Comparison of ENCODE assay signal across 28 cellular contexts in genomic region chr16:86529160-86529559, GRCh38. TPM values are rescaled to one million over a fixed set of nuclear protein-coding genes. Genes with fewer than 3 reads are reported as not detected.
DNase-seq lines count a peak whose midpoint lies in the region; ATAC-seq, FAIRE-seq and TF ChIP-seq lines count a peak whose summit lies in the region.
"Had no signal": no experiment of that assay in that cellular context is flagged by ENCODE, and none has a peak within 500 bp of the region (broad histone marks: within the 10 kb centered on the region; RNA-seq: fewer than 3 reads in every experiment).

No MANE protein-coding gene starts in this region.

- H3K9ac ChIP-seq in kidney (ENCODE audit: low read length in 2 of 2): no peak overlapping the region
- H3K9ac ChIP-seq: BLaER1 had no signal

- no peak overlapping the region for H3K4me3 ChIP-seq in adrenal gland
- no peak overlapping the region for H3K4me3 ChIP-seq in kidney (ENCODE audit: low read length in 2 of 2)
- H3K4me3 ChIP-seq: A549, BLaER1, HAP-1, ovary, upper lobe of left lung had no signal

- no peak overlapping the region for H3K4me3 Mint-ChIP-seq in HFFc6
- H3K4me3 Mint-ChIP-seq: activated CD4-positive, alpha-beta T cell treated with anti-CD3 and anti-CD28 coated beads, Interleukin-2, amount 10 ng/mL, durations not matched to agents 7 days and 5 days; activated CD8-positive, alpha-beta memory T cell treated with anti-CD3 and anti-CD28 coated beads, Interleukin-2, amount 10 ng/mL, durations not matched to agents 7 days and 5 days; activated T-helper 1 cell treated with anti-CD3 and anti-CD28 coated beads, Interleukin-12 subunit alpha, Interleukin-12 subunit beta, Interleukin-2, Interleukin-4 antibody, amounts not matched to agents 30 ng/mL and 10 ng/mL and 1 ng/mL, durations not matched to agents 14 hours and 24 hours and 36 hours; naive thymus-derived CD4-positive, alpha-beta T cell had no signal

- peaks cover 24% of the 10 kb centered on the region for H3K36me3 Mint-ChIP-seq in HFFc6 (ENCODE audit: low read depth)

- no peak overlapping the region for H3K27ac Mint-ChIP-seq in HFFc6
- H3K27ac Mint-ChIP-seq: activated CD4-positive, alpha-beta T cell treated with anti-CD3 and anti-CD28 coated beads, Interleukin-2, amount 10 ng/mL, durations not matched to agents 7 days and 5 days; activated CD8-positive, alpha-beta memory T cell treated with anti-CD3 and anti-CD28 coated beads, Interleukin-2, amount 10 ng/mL, durations not matched to agents 7 days and 5 days; activated T-helper 1 cell treated with anti-CD3 and anti-CD28 coated beads, Interleukin-12 subunit alpha, Interleukin-12 subunit beta, Interleukin-2, Interleukin-4 antibody, amounts not matched to agents 30 ng/mL and 10 ng/mL and 1 ng/mL, durations not matched to agents 14 hours and 24 hours and 36 hours; naive thymus-derived CD4-positive, alpha-beta T cell had no signal

- peaks cover 0 to 23% of the 10 kb centered on the region in 2 donors for H3K4me1 ChIP-seq in adrenal gland (replicated peaks in 1 of 2)
- no peaks in the 10 kb centered on the region for H3K4me1 ChIP-seq in kidney (ENCODE audit: control insufficient read depth in 1 of 2, insufficient read depth in 1 of 2, low read depth in 1 of 2, low read length in 2 of 2)
- H3K4me1 ChIP-seq: A549, Caco-2, HAP-1, upper lobe of left lung had no signal

- TF ChIP-seq POLR2A in adrenal gland (IDR thresholded peaks at IDR 0.05): no peak

- intact Hi-C loops in adrenal gland (cut with DNase I): no loop called here
- intact Hi-C loops in kidney (cut with DNase I): no loop called here

- WGBS in adrenal gland, 4 donors: 62 to 68% (median 65%) methylated on average over 8 of the region's 8 CpGs

- H3K9me3 Mint-ChIP-seq in HFFc6: peaks cover 6% of the 10 kb centered on the region
- H3K9me3 Mint-ChIP-seq: activated CD4-positive, alpha-beta T cell treated with anti-CD3 and anti-CD28 coated beads, Interleukin-2, amount 10 ng/mL, durations not matched to agents 7 days and 5 days; activated T-helper 1 cell treated with anti-CD3 and anti-CD28 coated beads, Interleukin-12 subunit alpha, Interleukin-12 subunit beta, Interleukin-2, Interleukin-4 antibody, amounts not matched to agents 30 ng/mL and 10 ng/mL and 1 ng/mL, durations not matched to agents 14 hours and 24 hours and 36 hours had no signal

- no peak for FAIRE-seq in kidney (lab: Jason Lieb, UNC)
- FAIRE-seq: A549 had no signal

- H3K27me3 ChIP-seq in adrenal gland: no peaks in the 10 kb centered on the region
- H3K27me3 ChIP-seq: BLaER1, ovary, upper lobe of left lung had no signal

- H3K9me3 ChIP-seq in adrenal gland (replicated peaks in 1 of 3) (no peaks in the 10 kb centered on the region), kidney (ENCODE audit: control insufficient read depth in 1 of 2, low read length in 2 of 2) (no peaks in the 10 kb centered on the region)
- H3K9me3 ChIP-seq: BLaER1, Caco-2, HAP-1, ovary, upper lobe of left lung had no signal

- peaks cover 9% of the 10 kb centered on the region for H3K27me3 Mint-ChIP-seq in HFFc6 (ENCODE audit: insufficient read depth)
- H3K27me3 Mint-ChIP-seq: activated CD4-positive, alpha-beta T cell treated with anti-CD3 and anti-CD28 coated beads, Interleukin-2, amount 10 ng/mL, durations not matched to agents 7 days and 5 days; activated CD8-positive, alpha-beta memory T cell treated with anti-CD3 and anti-CD28 coated beads, Interleukin-2, amount 10 ng/mL, durations not matched to agents 7 days and 5 days; naive thymus-derived CD4-positive, alpha-beta T cell had no signal

- H3K36me3 ChIP-seq in adrenal gland (replicated peaks in 1 of 2): no peaks in the 10 kb centered on the region
- no peaks in the 10 kb centered on the region for H3K36me3 ChIP-seq in kidney (ENCODE audit: control insufficient read depth in 1 of 2, insufficient read depth in 2 of 2, low read length in 2 of 2)
- H3K36me3 ChIP-seq: HAP-1, ovary had no signal

- ATAC-seq in GM18519 (IDR thresholded peaks at IDR 0.05; ENCODE audit: low FRiP score, unreplicated experiment) (no peak), GM21381 (IDR thresholded peaks at IDR 0.05; ENCODE audit: unreplicated experiment) (no peak), GM21717 (IDR thresholded peaks at IDR 0.05; ENCODE audit: unreplicated experiment) (no peak)
- ATAC-seq: A549; activated CD8-positive, alpha-beta memory T cell treated with anti-CD3 and anti-CD28 coated beads, Interleukin-2, amount 10 ng/mL, durations not matched to agents 7 days and 5 days; left cardiac atrium; naive thymus-derived CD4-positive, alpha-beta T cell; right cardiac atrium had no signal

- H3K27ac ChIP-seq in adrenal gland (no peak overlapping the region), kidney (ENCODE audit: low read depth in 2 of 2, low read length in 2 of 2) (no peak overlapping the region)
- H3K27ac ChIP-seq: A549, BLaER1, upper lobe of left lung had no signal

- H3K4me1 Mint-ChIP-seq in HFFc6 (ENCODE audit: low read depth): peaks cover 21% of the 10 kb centered on the region
- H3K4me1 Mint-ChIP-seq: activated CD4-positive, alpha-beta T cell treated with anti-CD3 and anti-CD28 coated beads, Interleukin-2, amount 10 ng/mL, durations not matched to agents 7 days and 5 days; activated CD8-positive, alpha-beta memory T cell treated with anti-CD3 and anti-CD28 coated beads, Interleukin-2, amount 10 ng/mL, durations not matched to agents 7 days and 5 days; naive thymus-derived CD4-positive, alpha-beta T cell had no signal

- DNase-seq in A172 (ENCODE audit: low spot score): peak; percentile 81
- peak; percentile 50 for DNase-seq in HFFc6
- peak in 6 of 7 donors; percentile 60 to 81 (median 73) for DNase-seq in adrenal gland
- peak; percentile 26 for DNase-seq in kidney
- DNase-seq in kidney tubule cell (ENCODE audit: low spot score): no peak
- DNase-seq: activated CD4-positive, alpha-beta T cell treated with anti-CD3 and anti-CD28 coated beads, Interleukin-2, amount 10 ng/mL, durations not matched to agents 7 days and 5 days; activated CD8-positive, alpha-beta memory T cell treated with anti-CD3 and anti-CD28 coated beads, Interleukin-2, amount 10 ng/mL, durations not matched to agents 7 days and 5 days; Caco-2; Karpas-422; left cardiac atrium; naive thymus-derived CD4-positive, alpha-beta T cell; NCI-H1092 treated with DMSO at 0.1 percent for 48 hours; NCI-H2029; NCI-H446; OCI-M1; ovary; SHP77 treated with DMSO at 0.1 percent for 48 hours; T-helper 1 cell had no signal

- TF ChIP-seq CTCF in HFFc6 (IDR thresholded peaks at IDR 0.05) (no peak), adrenal gland (IDR thresholded peaks at IDR 0.05) (no peak), kidney (IDR thresholded peaks at IDR 0.05; ENCODE audit: borderline replicate concordance, extremely low read depth, insufficient read depth) (no peak)

RNA-seq across cellular contexts. Expression of gene FOXF1, which starts 18.8 kb away (rescaled TPM):
- 2.1 TPM in 2 replicates for total RNA-seq in A172 (2014; rRNA removed; shearing (Covaris generic))
- total RNA-seq in HFFc6 (2021; fragmentation: NEBNext Ultra II Directional; extraction: Animal tissue kit (Norgen Biotek cat#: 25700)): 10 to 100 TPM; 12.5 to 20.5 (median 17.9) TPM
- under 1 TPM in 6 of 8 donors, not detected in 2; 0.07 to 0.57 (median 0.26) TPM for total RNA-seq in adrenal gland
- under 1 TPM; 0.07 to 0.64 (median 0.51) TPM for polyA plus RNA-seq in adrenal gland
- total RNA-seq in kidney: 0.57 TPM
- 0.67 TPM for polyA plus RNA-seq in kidney (ENCODE audit: insufficient read depth, low read depth, low replicate concordance)
- total RNA-seq: activated CD4-positive, alpha-beta T cell treated with anti-CD3 and anti-CD28 coated beads, Interleukin-2, amount 10 ng/mL, durations not matched to agents 7 days and 5 days; activated CD8-positive, alpha-beta memory T cell treated with anti-CD3 and anti-CD28 coated beads, Interleukin-2, amount 10 ng/mL, durations not matched to agents 7 days and 5 days; activated T-helper 1 cell treated with anti-CD3 and anti-CD28 coated beads, Interleukin-12 subunit alpha, Interleukin-12 subunit beta, Interleukin-2, Interleukin-4 antibody, amounts not matched to agents 30 ng/mL and 10 ng/mL and 1 ng/mL, durations not matched to agents 14 hours and 24 hours and 36 hours; naive thymus-derived CD4-positive, alpha-beta T cell had no signal
- polyA plus RNA-seq: A549; naive thymus-derived CD4-positive, alpha-beta T cell had no signal

RNA-seq across cellular contexts. Expression of gene MTHFSD, which starts 25.9 kb away (rescaled TPM):
- total RNA-seq in A172 (2014; rRNA removed; shearing (Covaris generic)): 7.8 and 16.2 TPM in 2 replicates
- 10 to 100 TPM; 16.8 to 18.6 (median 17.0) TPM for total RNA-seq in HFFc6 (2021; fragmentation: NEBNext Ultra II Directional; extraction: Animal tissue kit (Norgen Biotek cat#: 25700))
- total RNA-seq in adrenal gland (10 to 100 TPM in 7 of 8 donors, 1 to 10 TPM in 1; 7.6 to 22.2 (median 18.5) TPM), kidney (26.2 TPM)
- polyA plus RNA-seq in adrenal gland (10 to 100 TPM; 12.5 to 20.8 (median 18.2) TPM), kidney (ENCODE audit: insufficient read depth, low read depth, low replicate concordance) (11.3 TPM)

RNA-seq across cellular contexts. Expression of gene FOXC2, which starts 37.5 kb away (rescaled TPM):
- 1.3 and 2.3 TPM in 2 replicates for total RNA-seq in A172 (2014; rRNA removed; shearing (Covaris generic))
- total RNA-seq in HFFc6 (2021; fragmentation: NEBNext Ultra II Directional; extraction: Animal tissue kit (Norgen Biotek cat#: 25700)): 1 to 10 TPM; 6.3 to 8.4 (median 7.9) TPM
- 1 to 10 TPM; 1.1 to 4.8 (median 3.0) TPM for total RNA-seq in adrenal gland
- polyA plus RNA-seq in adrenal gland: 1 to 10 TPM; 1.1 to 1.9 (median 1.2) TPM
- total RNA-seq in kidney: 6.3 TPM
- polyA plus RNA-seq in kidney (ENCODE audit: insufficient read depth, low read depth, low replicate concordance): 3.8 TPM
- total RNA-seq: activated CD4-positive, alpha-beta T cell treated with anti-CD3 and anti-CD28 coated beads, Interleukin-2, amount 10 ng/mL, durations not matched to agents 7 days and 5 days; activated CD8-positive, alpha-beta memory T cell treated with anti-CD3 and anti-CD28 coated beads, Interleukin-2, amount 10 ng/mL, durations not matched to agents 7 days and 5 days; activated T-helper 1 cell treated with anti-CD3 and anti-CD28 coated beads, Interleukin-12 subunit alpha, Interleukin-12 subunit beta, Interleukin-2, Interleukin-4 antibody, amounts not matched to agents 30 ng/mL and 10 ng/mL and 1 ng/mL, durations not matched to agents 14 hours and 24 hours and 36 hours; Caco-2; naive thymus-derived CD4-positive, alpha-beta T cell had no signal
- polyA plus RNA-seq: naive thymus-derived CD4-positive, alpha-beta T cell had no signal

RNA-seq across cellular contexts. Expression of gene FOXL1, which starts 49.2 kb away (rescaled TPM):
- total RNA-seq in A172 (2014; rRNA removed; shearing (Covaris generic)): 4.6 and 7.6 TPM in 2 replicates
- 10 to 100 TPM; 20.2 to 25.3 (median 21.6) TPM for total RNA-seq in HFFc6 (2021; fragmentation: NEBNext Ultra II Directional; extraction: Animal tissue kit (Norgen Biotek cat#: 25700))
- total RNA-seq in adrenal gland (1 to 10 TPM in 3 of 8 donors, under 1 TPM in 5; 0.18 to 2.1 (median 0.77) TPM), kidney (2.0 TPM)
- polyA plus RNA-seq in adrenal gland (under 1 TPM; 0.31 to 0.88 (median 0.61) TPM), kidney (ENCODE audit: insufficient read depth, low read depth, low replicate concordance) (0.52 TPM)
- total RNA-seq: activated CD4-positive, alpha-beta T cell treated with anti-CD3 and anti-CD28 coated beads, Interleukin-2, amount 10 ng/mL, durations not matched to agents 7 days and 5 days; activated CD8-positive, alpha-beta memory T cell treated with anti-CD3 and anti-CD28 coated beads, Interleukin-2, amount 10 ng/mL, durations not matched to agents 7 days and 5 days; activated T-helper 1 cell treated with anti-CD3 and anti-CD28 coated beads, Interleukin-12 subunit alpha, Interleukin-12 subunit beta, Interleukin-2, Interleukin-4 antibody, amounts not matched to agents 30 ng/mL and 10 ng/mL and 1 ng/mL, durations not matched to agents 14 hours and 24 hours and 36 hours; naive thymus-derived CD4-positive, alpha-beta T cell; subcutaneous adipose tissue had no signal
- polyA plus RNA-seq: naive thymus-derived CD4-positive, alpha-beta T cell had no signal
